ENCODE assay signal across 8 cellular contexts in genomic region chr5:32585122-32585445, GRCh38. TPM values are rescaled to one million over a fixed set of nuclear protein-coding genes. Genes with fewer than 3 reads are reported as not detected.
DNase-seq lines count a peak whose midpoint lies in the region; ATAC-seq and TF ChIP-seq lines count a peak whose summit lies in the region.

No MANE protein-coding gene starts in this region.

- intact Hi-C loops in dendritic cell treated with granulocyte-macrophage colony-stimulating factor and Interleukin-4, amounts not matched to agents 40 ng/mL and 50 ng/mL, for 4 days (cut with micrococcal nuclease): no loop called here
- intact Hi-C loops in sciatic nerve (cut with DNase I): no loop called here

- no peaks in the 10 kb centered on the region for H3K36me3 ChIP-seq in BJ (ENCODE audit: control insufficient read depth, insufficient read depth, low read length)

- peak overlapping the region; percentile 93 for H3K27ac Mint-ChIP-seq in dendritic cell treated with granulocyte-macrophage colony-stimulating factor and Interleukin-4, amounts not matched to agents 40 ng/mL and 50 ng/mL, for 4 days
- peak overlapping the region; percentile 98 for H3K27ac Mint-ChIP-seq in nephron progenitor cell

- H3K4me3 ChIP-seq in BJ (ENCODE audit: low read depth, low read length) (peak overlapping the region; percentile 97), LNCaP clone FGC (ENCODE audit: low read depth, low read length) (peak overlapping the region; percentile 76)

- H3K4me3 Mint-ChIP-seq in dendritic cell treated with granulocyte-macrophage colony-stimulating factor and Interleukin-4, amounts not matched to agents 40 ng/mL and 50 ng/mL, for 4 days: peak overlapping the region; percentile 90
- peak overlapping the region; percentile 98 for H3K4me3 Mint-ChIP-seq in nephron progenitor cell

- POLR2A ChIA-PET in BJ (lab: Charles Lee): no interaction called here

- ATAC-seq in esophagus mucosa (no peak), sciatic nerve (no peak), GM19035 (IDR thresholded peaks at IDR 0.05; ENCODE audit: unreplicated experiment) (no peak)

- no peak for TF ChIP-seq CTCF in BJ (IDR thresholded peaks at IDR 0.05; ENCODE audit: insufficient read depth, low read depth, low read length)
- no peak for TF ChIP-seq CTCF in LNCaP clone FGC (IDR thresholded peaks at IDR 0.05; ENCODE audit: control insufficient read depth, extremely low read depth, insufficient read depth)
- TF ChIP-seq CTCF in nephron progenitor cell (IDR thresholded peaks at IDR 0.05): no peak

- no peaks in the 10 kb centered on the region for H3K27me3 Mint-ChIP-seq in dendritic cell treated with granulocyte-macrophage colony-stimulating factor and Interleukin-4, amounts not matched to agents 40 ng/mL and 50 ng/mL, for 4 days
- no peaks in the 10 kb centered on the region for H3K27me3 Mint-ChIP-seq in nephron progenitor cell (ENCODE audit: low read depth, poor library complexity)

- CTCF ChIA-PET in BJ (lab: Yijun Ruan, JAX): interaction anchor here (1.3 to 1.4 kb wide), 2 partner anchors 96 to 98 kb away, joined by 3 to 9 read pairs; no protein-coding TSS in a partner anchor

- H3K4me1 Mint-ChIP-seq in dendritic cell treated with granulocyte-macrophage colony-stimulating factor and Interleukin-4, amounts not matched to agents 40 ng/mL and 50 ng/mL, for 4 days (ENCODE audit: low read depth): peaks cover 70% of the 10 kb centered on the region
- H3K4me1 Mint-ChIP-seq in nephron progenitor cell: peaks cover 67% of the 10 kb centered on the region

- H3K36me3 Mint-ChIP-seq in dendritic cell treated with granulocyte-macrophage colony-stimulating factor and Interleukin-4, amounts not matched to agents 40 ng/mL and 50 ng/mL, for 4 days (ENCODE audit: low read depth): peaks cover 32% of the 10 kb centered on the region
- peaks cover 13% of the 10 kb centered on the region for H3K36me3 Mint-ChIP-seq in nephron progenitor cell (ENCODE audit: low read depth)

- no peak for DNase-seq in BJ (ENCODE audit: low read depth)
- DNase-seq in LNCaP clone FGC (ENCODE audit: low read depth): no peak
- no peak for DNase-seq in nephron progenitor cell
- DNase-seq in NCI-H446 treated with DMSO at 0.1 percent for 48 hours (lab: John Stamatoyannopoulos, UW): no peak
- DNase-seq in sciatic nerve (ENCODE audit: low spot score): no peak

- peaks cover 9% of the 10 kb centered on the region for H3K9me3 Mint-ChIP-seq in dendritic cell treated with granulocyte-macrophage colony-stimulating factor and Interleukin-4, amounts not matched to agents 40 ng/mL and 50 ng/mL, for 4 days
- H3K9me3 Mint-ChIP-seq in nephron progenitor cell: peaks cover 3% of the 10 kb centered on the region

- no peaks in the 10 kb centered on the region for H3K27me3 ChIP-seq in BJ (ENCODE audit: control insufficient read depth, insufficient read depth, low read length)

RNA-seq across cellular contexts. Expression of gene SUB1, which starts 0.3 kb away (rescaled TPM):
- 46.8 and 152 TPM in 2 replicates for polyA plus RNA-seq in BJ (2011; rRNA removed)
- 6.9 and 10.9 TPM in 2 replicates for polyA minus RNA-seq in BJ (2011; rRNA and poly(A)+ RNA removed)
- total RNA-seq in esophagus mucosa (188 TPM), sciatic nerve (147 TPM)
